In the genomic region with DNA sequence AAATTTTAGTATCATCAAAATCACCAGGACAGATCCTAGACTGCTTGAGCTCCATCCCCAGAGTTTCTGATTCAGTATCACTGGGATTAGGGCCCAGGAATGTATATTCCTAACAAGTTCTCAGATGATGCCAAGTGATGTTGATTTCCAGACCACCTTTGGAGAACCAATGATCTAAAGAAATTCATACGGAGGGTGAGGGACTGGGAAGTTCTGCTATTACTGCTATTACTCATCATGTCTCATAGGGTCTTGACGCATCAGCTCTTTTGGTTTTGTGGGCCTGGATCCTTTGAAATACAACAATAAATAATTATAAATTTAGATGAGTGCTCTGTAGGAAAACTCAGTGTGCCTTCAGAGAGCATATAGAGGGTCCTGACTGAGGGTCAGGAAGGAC, we compare ENCODE assay signal across 21 cellular contexts. TPM values are rescaled to one million over a fixed set of nuclear protein-coding genes. Genes with fewer than 3 reads are reported as not detected.
"Had no signal": no experiment of that assay in that cellular context is flagged by ENCODE, and none has a peak within 500 bp of the region (broad histone marks: within the 10 kb centered on the region; RNA-seq: fewer than 3 reads in every experiment).

No MANE protein-coding gene starts in this region.

- H3K4me3 Mint-ChIP-seq: activated T-helper 17 cell treated with anti-CD3 and anti-CD28 coated beads, Interleukin-2, amount 50 U/mL, for 72 hours; naive thymus-derived CD4-positive, alpha-beta T cell; stimulated activated naive B cell treated with anti-CD40 and anti-IgM and Interleukin-4, amounts not matched to agents 10 μg/mL and 1 μg/mL and 100 μg/mL, for 72 hours; T-cell had no signal

- H3K9me3 ChIP-seq: neutrophil, transverse colon had no signal

- H3K4me3 ChIP-seq: left ventricle myocardium inferior, right atrium auricular region, transverse colon had no signal

- H3K27ac Mint-ChIP-seq: activated T-helper 17 cell treated with anti-CD3 and anti-CD28 coated beads, Interleukin-2, amount 50 U/mL, for 72 hours; stimulated activated naive B cell treated with anti-CD40 and anti-IgM and Interleukin-4, amounts not matched to agents 10 μg/mL and 1 μg/mL and 100 μg/mL, for 72 hours; T-cell had no signal

- H3K27me3 ChIP-seq: right atrium auricular region had no signal

- H3K36me3 Mint-ChIP-seq: T-cell had no signal

- H3K4me1 Mint-ChIP-seq: activated T-helper 17 cell treated with anti-CD3 and anti-CD28 coated beads, Interleukin-2, amount 50 U/mL, for 72 hours had no signal

- FAIRE-seq: colon had no signal

- ATAC-seq: activated T-helper 17 cell treated with anti-CD3 and anti-CD28 coated beads, Interleukin-2, amount 50 U/mL, for 72 hours; esophagus mucosa; naive thymus-derived CD4-positive, alpha-beta T cell; stimulated activated naive B cell treated with anti-CD40 and anti-IgM and Interleukin-4, amounts not matched to agents 10 μg/mL and 1 μg/mL and 100 μg/mL, for 72 hours; T-cell had no signal

- H3K36me3 ChIP-seq: left ventricle myocardium inferior, neutrophil, right atrium auricular region, transverse colon had no signal

- H3K27ac ChIP-seq: left ventricle myocardium inferior, neutrophil, right atrium auricular region, transverse colon had no signal

- DNase-seq: activated CD4-positive, alpha-beta T cell treated with anti-CD3 and anti-CD28 coated beads for 1 hour; activated CD4-positive, alpha-beta T cell treated with anti-CD3 and anti-CD28 coated beads, Interleukin-2, amount 50 U/mL, for 48 hours; activated naive CD4-positive, alpha-beta T cell treated with Interleukin-2 at 50 U/mL for 16 hours; caudate nucleus; foreskin fibroblast; hypothalamus; left ventricle myocardium inferior; naive thymus-derived CD4-positive, alpha-beta T cell; stimulated activated CD4-positive, alpha-beta T cell treated with anti-CD3 and anti-CD28 coated beads, Interleukin-15, amount 100 ng/mL, for 24 hours; stimulated activated CD4-positive, alpha-beta T cell treated with anti-CD3 and anti-CD28 coated beads, Interleukin-4, amount 100 ng/mL, for 1 hour; stimulated activated naive B cell treated with anti-CD40 and anti-IgM and Interleukin-4, amounts not matched to agents 10 μg/mL and 1 μg/mL and 100 μg/mL, for 72 hours; substantia nigra; T-cell; T1000; transverse colon had no signal

RNA-seq across cellular contexts. Expression of gene LGI2, which starts 59.8 kb away (rescaled TPM):
- total RNA-seq: activated T-helper 17 cell treated with anti-CD3 and anti-CD28 coated beads, Interleukin-2, amount 50 U/mL, for 72 hours; mononuclear cell; naive thymus-derived CD4-positive, alpha-beta T cell had no signal
- polyA plus RNA-seq: naive thymus-derived CD4-positive, alpha-beta T cell had no signal
